In the genomic region with DNA sequence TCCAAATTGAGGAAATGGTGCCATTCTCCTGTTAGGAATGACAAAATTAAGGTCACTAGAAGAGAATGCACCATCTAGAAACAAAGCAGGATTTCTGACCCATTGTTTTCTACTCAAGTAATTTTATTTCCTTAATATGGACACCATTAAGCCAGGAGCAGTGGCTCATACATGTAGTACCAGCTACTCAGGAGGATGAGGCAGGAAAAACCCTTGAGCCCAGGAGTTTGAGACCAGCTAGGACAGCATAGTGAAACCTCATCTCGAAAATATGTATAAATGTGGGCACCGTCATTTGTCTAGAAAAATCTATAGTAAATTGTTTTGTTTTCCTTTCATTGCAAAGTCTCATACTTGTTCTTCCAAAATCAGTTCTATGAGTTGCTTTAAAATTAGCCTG, we compare ENCODE assay signal across 8 cellular contexts. TPM values are rescaled to one million over a fixed set of nuclear protein-coding genes. Genes with fewer than 3 reads are reported as not detected.
DNase-seq lines count a peak whose midpoint lies in the region; ATAC-seq and TF ChIP-seq lines count a peak whose summit lies in the region.

No MANE protein-coding gene starts in this region.

- DNase-seq in stimulated activated naive CD8-positive, alpha-beta T cell treated with anti-CD3 and anti-CD28 coated beads, Interleukin-15, Interleukin-2, amounts not matched to agents 100 U/mL and 50 U/mL, for 24 hours = no peak
- DNase-seq in stimulated activated naive CD8-positive, alpha-beta T cell treated with anti-CD3 and anti-CD28 coated beads, Interleukin-15, amount 100 ng/mL, for 72 hours = no peak
- no peak for DNase-seq in memory B cell (ENCODE audit: low spot score in 2 of 2)
- DNase-seq in type B pancreatic cell (ENCODE audit: extremely low spot score, unreplicated experiment) = no peak
- DNase-seq in NCI-H1930 (lab: John Stamatoyannopoulos, UW) = no peak
- DNase-seq in H4 (ENCODE audit: low spot score) = no peak
- no peak for DNase-seq in stimulated activated CD8-positive, alpha-beta memory T cell treated with anti-CD3 and anti-CD28 coated beads, Interleukin-4, amount 100 ng/mL, for 48 hours

- no peak overlapping the region for H3K4me3 Mint-ChIP-seq in stimulated activated naive CD8-positive, alpha-beta T cell treated with anti-CD3 and anti-CD28 coated beads, Interleukin-15, amount 100 ng/mL, for 72 hours
- peak overlapping the region; percentile 92 for H3K4me3 Mint-ChIP-seq in activated T-helper 17 cell treated with anti-CD3 and anti-CD28 coated beads, Interleukin-2, amount 50 U/mL, for 72 hours
- H3K4me3 Mint-ChIP-seq in memory B cell = peak overlapping the region; percentile 92
- H3K4me3 Mint-ChIP-seq in type B pancreatic cell = no peak overlapping the region

- H3K36me3 Mint-ChIP-seq in activated T-helper 17 cell treated with anti-CD3 and anti-CD28 coated beads, Interleukin-2, amount 50 U/mL, for 72 hours (ENCODE audit: low read depth) = no peaks in the 10 kb centered on the region
- no peaks in the 10 kb centered on the region for H3K36me3 Mint-ChIP-seq in memory B cell
- no peaks in the 10 kb centered on the region for H3K36me3 Mint-ChIP-seq in type B pancreatic cell

- TF ChIP-seq CTCF in type B pancreatic cell (conservative IDR thresholded peaks at IDR 0.05) = no peak

- peaks cover 6% of the 10 kb centered on the region for H3K4me1 Mint-ChIP-seq in stimulated activated naive CD8-positive, alpha-beta T cell treated with anti-CD3 and anti-CD28 coated beads, Interleukin-15, amount 100 ng/mL, for 72 hours
- H3K4me1 Mint-ChIP-seq in activated T-helper 17 cell treated with anti-CD3 and anti-CD28 coated beads, Interleukin-2, amount 50 U/mL, for 72 hours = peaks cover 5% of the 10 kb centered on the region
- H3K4me1 Mint-ChIP-seq in memory B cell (peaks cover 12% of the 10 kb centered on the region), type B pancreatic cell (ENCODE audit: unreplicated experiment) (peaks cover 5% of the 10 kb centered on the region)

- H3K27me3 Mint-ChIP-seq in stimulated activated naive CD8-positive, alpha-beta T cell treated with anti-CD3 and anti-CD28 coated beads, Interleukin-15, amount 100 ng/mL, for 72 hours = no peaks in the 10 kb centered on the region
- H3K27me3 Mint-ChIP-seq in activated T-helper 17 cell treated with anti-CD3 and anti-CD28 coated beads, Interleukin-2, amount 50 U/mL, for 72 hours = no peaks in the 10 kb centered on the region
- H3K27me3 Mint-ChIP-seq in memory B cell (no peaks in the 10 kb centered on the region), type B pancreatic cell (no peaks in the 10 kb centered on the region)

- peak; percentile 41 for ATAC-seq in stimulated activated naive CD8-positive, alpha-beta T cell treated with anti-CD3 and anti-CD28 coated beads, Interleukin-15, Interleukin-2, amounts not matched to agents 100 U/mL and 50 U/mL, for 24 hours
- no peak for ATAC-seq in stimulated activated naive CD8-positive, alpha-beta T cell treated with anti-CD3 and anti-CD28 coated beads, Interleukin-15, amount 100 ng/mL, for 72 hours
- peak; percentile 40 for ATAC-seq in activated T-helper 17 cell treated with anti-CD3 and anti-CD28 coated beads, Interleukin-2, amount 50 U/mL, for 72 hours (replicated peaks)
- ATAC-seq in memory B cell (ENCODE audit: low read depth) = peak; percentile 1

- H3K9me3 Mint-ChIP-seq in stimulated activated naive CD8-positive, alpha-beta T cell treated with anti-CD3 and anti-CD28 coated beads, Interleukin-15, amount 100 ng/mL, for 72 hours = no peaks in the 10 kb centered on the region
- no peaks in the 10 kb centered on the region for H3K9me3 Mint-ChIP-seq in activated T-helper 17 cell treated with anti-CD3 and anti-CD28 coated beads, Interleukin-2, amount 50 U/mL, for 72 hours
- H3K9me3 Mint-ChIP-seq in memory B cell (no peaks in the 10 kb centered on the region), type B pancreatic cell (no peaks in the 10 kb centered on the region)

- no peak overlapping the region for H3K27ac Mint-ChIP-seq in stimulated activated naive CD8-positive, alpha-beta T cell treated with anti-CD3 and anti-CD28 coated beads, Interleukin-15, amount 100 ng/mL, for 72 hours
- H3K27ac Mint-ChIP-seq in activated T-helper 17 cell treated with anti-CD3 and anti-CD28 coated beads, Interleukin-2, amount 50 U/mL, for 72 hours = peak overlapping the region; percentile 91
- H3K27ac Mint-ChIP-seq in memory B cell = peak overlapping the region; percentile 95
- no peak overlapping the region for H3K27ac Mint-ChIP-seq in type B pancreatic cell

RNA-seq across cellular contexts. Expression of a gene that starts 9.1 kb away (rescaled TPM):
- total RNA-seq in activated T-helper 17 cell treated with anti-CD3 and anti-CD28 coated beads, Interleukin-2, amount 50 U/mL, for 72 hours = 10 to 100 TPM; 81.7 to 88.7 TPM
- 90.5 and 115 TPM in 2 replicates for total RNA-seq in type B pancreatic cell (ENCODE audit: low replicate concordance)
- total RNA-seq in H4 (2014; rRNA removed; shearing (Covaris generic)) = 49.8 and 51.5 TPM in 2 replicates

RNA-seq across cellular contexts. Expression of a gene that starts 28.1 kb away (rescaled TPM):
- total RNA-seq in activated T-helper 17 cell treated with anti-CD3 and anti-CD28 coated beads, Interleukin-2, amount 50 U/mL, for 72 hours = 10 to 100 TPM; 18.2 to 27.3 TPM
- 27.8 and 29.0 TPM in 2 replicates for total RNA-seq in type B pancreatic cell (ENCODE audit: low replicate concordance)
- total RNA-seq in H4 (2014; rRNA removed; shearing (Covaris generic)) = 8.0 and 12.6 TPM in 2 replicates

Comparison
In these comparisons a context has a peak if more than half of its experiments do, and no peak if none do; other contexts are left out.
1. H3K27ac Mint-ChIP-seq: peak in activated T-helper 17 cell treated with anti-CD3 and anti-CD28 coated beads, Interleukin-2, amount 50 U/mL, for 72 hours (single experiment) and memory B cell (single experiment); none in stimulated activated naive CD8-positive, alpha-beta T cell treated with anti-CD3 and anti-CD28 coated beads, Interleukin-15, amount 100 ng/mL, for 72 hours (0 of 2) and type B pancreatic cell (single experiment).
2. H3K4me3 Mint-ChIP-seq: peak in activated T-helper 17 cell treated with anti-CD3 and anti-CD28 coated beads, Interleukin-2, amount 50 U/mL, for 72 hours (single experiment) and memory B cell (single experiment); none in stimulated activated naive CD8-positive, alpha-beta T cell treated with anti-CD3 and anti-CD28 coated beads, Interleukin-15, amount 100 ng/mL, for 72 hours (0 of 2) and type B pancreatic cell (single experiment).